In the genomic region with DNA sequence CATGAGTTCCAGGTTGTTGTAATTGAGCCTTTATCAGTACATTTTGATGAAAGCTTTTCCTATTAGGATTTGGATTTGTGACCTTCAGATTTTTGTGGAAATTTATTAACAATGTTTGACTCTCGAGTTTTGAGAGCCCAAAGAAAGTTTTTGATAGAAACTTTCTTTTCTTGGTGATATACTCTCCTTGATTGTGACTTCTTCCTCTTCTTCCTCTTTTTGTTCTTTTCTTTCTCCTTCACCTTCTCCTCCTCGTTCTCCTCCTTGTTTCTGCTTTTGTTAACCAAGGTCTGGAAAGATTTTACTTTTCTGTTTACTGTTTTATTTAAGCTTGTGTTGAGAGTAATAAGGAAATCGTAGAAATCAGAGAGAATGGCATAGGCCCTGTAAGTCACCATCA, we compare ENCODE assay signal across 35 cellular contexts.
"Had no signal": no experiment of that assay in that cellular context is flagged by ENCODE, and none has a peak within 500 bp of the region (broad histone marks: within the 10 kb centered on the region; RNA-seq: fewer than 3 reads in every experiment).

No MANE protein-coding gene starts in this region.

- H3K36me3 Mint-ChIP-seq: brain had no signal

- ATAC-seq: activated CD4-positive, alpha-beta T cell treated with anti-CD3 and anti-CD28 coated beads for 36 hours; activated CD8-positive, alpha-beta memory T cell treated with anti-CD3 and anti-CD28 coated beads, Interleukin-2, amount 10 ng/mL, durations not matched to agents 7 days and 5 days; activated CD8-positive, alpha-beta T cell treated with anti-CD3 and anti-CD28 coated beads, Interleukin-2, amount 10 ng/mL, durations not matched to agents 7 days and 5 days; activated naive CD4-positive, alpha-beta T cell treated with anti-CD3 and anti-CD28 coated beads, Interleukin-2, amount 50 U/mL, for 72 hours; esophagus mucosa; T-helper 17 cell had no signal

- H3K27ac ChIP-seq: ascending aorta, breast epithelium, cardiac muscle cell, colonic mucosa, dorsolateral prefrontal cortex, WERI-Rb-1 had no signal

- H3K27me3 ChIP-seq: ascending aorta had no signal

- H3K4me1 ChIP-seq: ascending aorta, breast epithelium, colonic mucosa had no signal

- DNase-seq: activated CD4-positive, alpha-beta memory T cell treated with anti-CD3 and anti-CD28 coated beads for 36 hours; activated CD4-positive, alpha-beta T cell treated with anti-CD3 and anti-CD28 coated beads for 36 hours; activated CD4-positive, alpha-beta T cell treated with anti-CD3 and anti-CD28 coated beads, Interleukin-2, amount 10 ng/mL, durations not matched to agents 24 days and 14 days; activated CD4-positive, CD25-positive, alpha-beta regulatory T cell; activated CD4-positive, CD25-positive, alpha-beta regulatory T cell treated with anti-CD3 and anti-CD28 coated beads, Interleukin-2, amount 50 U/mL, for 72 hours; activated CD8-positive, alpha-beta memory T cell treated with anti-CD3 and anti-CD28 coated beads, Interleukin-2, amount 10 ng/mL, durations not matched to agents 7 days and 5 days; activated CD8-positive, alpha-beta memory T cell treated with anti-CD3 and anti-CD28 coated beads, Interleukin-2, amount 50 U/mL, for 4 hours; activated CD8-positive, alpha-beta T cell treated with anti-CD3 and anti-CD28 coated beads, Interleukin-2, amount 10 ng/mL, durations not matched to agents 7 days and 5 days; activated effector memory CD4-positive, alpha-beta T cell treated with anti-CD3 and anti-CD28 coated beads, Interleukin-2, amount 50 U/mL, for 16 hours; activated naive CD4-positive, alpha-beta T cell treated with anti-CD3 and anti-CD28 coated beads, Interleukin-2, amount 10 ng/mL, durations not matched to agents 7 days and 5 days; activated naive CD8-positive, alpha-beta T cell treated with anti-CD3 and anti-CD28 coated beads, Interleukin-2, amount 10 ng/mL, durations not matched to agents 7 days and 5 days; activated T-cell treated with anti-CD3 and anti-CD28 coated beads, Interleukin-2, amount 50 U/mL, for 1 hour; activated T-cell treated with anti-CD3 and anti-CD28 coated beads, Interleukin-2, amount 50 U/mL, for 48 hours; central memory CD4-positive, alpha-beta T cell; cerebellar nuclear complex; colonic mucosa; dorsolateral prefrontal cortex; effector memory CD4-positive, alpha-beta T cell; endodermal cell; foreskin fibroblast; head of caudate nucleus; T-helper 17 cell; T1000; WERI-Rb-1 had no signal

- H3K4me3 ChIP-seq: ascending aorta, breast epithelium, cardiac muscle cell, colonic mucosa, dorsolateral prefrontal cortex had no signal

- H3K9me3 ChIP-seq: colonic mucosa had no signal

- H3K4me1 Mint-ChIP-seq: T-helper 17 cell had no signal

- FAIRE-seq: frontal cortex had no signal

- H3K27ac Mint-ChIP-seq: activated CD4-positive, alpha-beta memory T cell treated with anti-CD3 and anti-CD28 coated beads for 36 hours; activated CD4-positive, alpha-beta T cell treated with anti-CD3 and anti-CD28 coated beads for 36 hours; activated CD4-positive, alpha-beta T cell treated with anti-CD3 and anti-CD28 coated beads, Interleukin-2, amount 10 ng/mL, durations not matched to agents 24 days and 14 days; activated CD8-positive, alpha-beta memory T cell treated with anti-CD3 and anti-CD28 coated beads, Interleukin-2, amount 10 ng/mL, durations not matched to agents 7 days and 5 days; activated CD8-positive, alpha-beta T cell treated with anti-CD3 and anti-CD28 coated beads, Interleukin-2, amount 10 ng/mL, durations not matched to agents 7 days and 5 days; activated naive CD4-positive, alpha-beta T cell treated with anti-CD3 and anti-CD28 coated beads, Interleukin-2, amount 10 ng/mL, durations not matched to agents 7 days and 5 days; activated naive CD8-positive, alpha-beta T cell treated with anti-CD3 and anti-CD28 coated beads, Interleukin-2, amount 10 ng/mL, durations not matched to agents 7 days and 5 days; activated T-helper 1 cell treated with anti-CD3 and anti-CD28 coated beads, Interleukin-12 subunit alpha, Interleukin-12 subunit beta, Interleukin-2, Interleukin-4 antibody, amounts not matched to agents 30 ng/mL and 10 ng/mL and 1 ng/mL, durations not matched to agents 14 hours and 24 hours and 36 hours; activated T-helper 2 cell treated with anti-CD3 and anti-CD28 coated beads, Interferon-gamma antibody, Interleukin-2, Interleukin-4, amounts not matched to agents 10 μg/mL and 5 μg/mL and 100 μg/mL, durations not matched to agents 14 hours and 24 hours and 36 hours; brain; dendritic cell treated with granulocyte-macrophage colony-stimulating factor and Interleukin-4, amounts not matched to agents 40 ng/mL and 50 ng/mL, for 4 days; endodermal cell; T-helper 17 cell; T-helper 2 cell treated with Interferon-gamma antibody and Interleukin-4, amounts not matched to agents 5 μg/mL and 100 μg/mL, for 36 hours had no signal

- H3K36me3 ChIP-seq: ascending aorta, breast epithelium, cardiac muscle cell, colonic mucosa, WERI-Rb-1 had no signal

- H3K4me3 Mint-ChIP-seq: activated CD4-positive, alpha-beta memory T cell treated with anti-CD3 and anti-CD28 coated beads for 36 hours; activated CD4-positive, alpha-beta T cell treated with anti-CD3 and anti-CD28 coated beads for 36 hours; activated CD4-positive, alpha-beta T cell treated with anti-CD3 and anti-CD28 coated beads, Interleukin-2, amount 10 ng/mL, durations not matched to agents 24 days and 14 days; activated CD8-positive, alpha-beta memory T cell treated with anti-CD3 and anti-CD28 coated beads, Interleukin-2, amount 10 ng/mL, durations not matched to agents 7 days and 5 days; activated CD8-positive, alpha-beta T cell treated with anti-CD3 and anti-CD28 coated beads, Interleukin-2, amount 10 ng/mL, durations not matched to agents 7 days and 5 days; activated naive CD4-positive, alpha-beta T cell treated with anti-CD3 and anti-CD28 coated beads, Interleukin-2, amount 10 ng/mL, durations not matched to agents 7 days and 5 days; activated naive CD8-positive, alpha-beta T cell treated with anti-CD3 and anti-CD28 coated beads, Interleukin-2, amount 10 ng/mL, durations not matched to agents 7 days and 5 days; activated T-helper 1 cell treated with anti-CD3 and anti-CD28 coated beads, Interleukin-12 subunit alpha, Interleukin-12 subunit beta, Interleukin-2, Interleukin-4 antibody, amounts not matched to agents 30 ng/mL and 10 ng/mL and 1 ng/mL, durations not matched to agents 14 hours and 24 hours and 36 hours; brain; dendritic cell treated with granulocyte-macrophage colony-stimulating factor and Interleukin-4, amounts not matched to agents 40 ng/mL and 50 ng/mL, for 4 days; endodermal cell; T-helper 17 cell; T-helper 2 cell treated with Interferon-gamma antibody and Interleukin-4, amounts not matched to agents 5 μg/mL and 100 μg/mL, for 36 hours had no signal
